Comparison of ENCODE assay signal across 1 cellular context in genomic region chr9:136616948-136617695, GRCh38.
TF ChIP-seq lines count a peak whose summit lies in the region.

No MANE protein-coding gene starts in this region.

TF ChIP-seq in IMR-90, 13 proteins besides CTCF, POLR2A, EP300 and RAD21:
- no peak for TF ChIP-seq USF2 (IDR thresholded peaks at IDR 0.05; ENCODE audit: low read depth, low read length)
- TF ChIP-seq SMC3 (IDR thresholded peaks at IDR 0.05; ENCODE audit: low read depth, low read length): no peak
- TF ChIP-seq NFE2L2 (IDR thresholded peaks at IDR 0.05; ENCODE audit: low read depth, low read length): no peak
- TF ChIP-seq, protein P1, sequence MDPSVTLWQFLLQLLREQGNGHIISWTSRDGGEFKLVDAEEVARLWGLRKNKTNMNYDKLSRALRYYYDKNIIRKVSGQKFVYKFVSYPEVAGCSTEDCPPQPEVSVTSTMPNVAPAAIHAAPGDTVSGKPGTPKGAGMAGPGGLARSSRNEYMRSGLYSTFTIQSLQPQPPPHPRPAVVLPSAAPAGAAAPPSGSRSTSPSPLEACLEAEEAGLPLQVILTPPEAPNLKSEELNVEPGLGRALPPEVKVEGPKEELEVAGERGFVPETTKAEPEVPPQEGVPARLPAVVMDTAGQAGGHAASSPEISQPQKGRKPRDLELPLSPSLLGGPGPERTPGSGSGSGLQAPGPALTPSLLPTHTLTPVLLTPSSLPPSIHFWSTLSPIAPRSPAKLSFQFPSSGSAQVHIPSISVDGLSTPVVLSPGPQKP (IDR thresholded peaks at IDR 0.05; ENCODE audit: borderline replicate concordance, low read depth, low read length): no peak
- no peak for TF ChIP-seq FOS (IDR thresholded peaks at IDR 0.05; ENCODE audit: low read depth, low read length)
- no peak for TF ChIP-seq MAZ (IDR thresholded peaks at IDR 0.05; ENCODE audit: borderline replicate concordance, low read depth, low read length)
- no peak for TF ChIP-seq CEBPB (IDR thresholded peaks at IDR 0.05; ENCODE audit: low read depth, low read length)
- TF ChIP-seq RFX5 (IDR thresholded peaks at IDR 0.05; ENCODE audit: low read depth, low read length): no peak
- TF ChIP-seq CHD1 (IDR thresholded peaks at IDR 0.05; ENCODE audit: low read depth, low read length): no peak
- TF ChIP-seq RCOR1 (IDR thresholded peaks at IDR 0.05; ENCODE audit: insufficient replicate concordance, low read length): no peak
- TF ChIP-seq MXI1 (IDR thresholded peaks at IDR 0.05; ENCODE audit: borderline replicate concordance, low read depth, low read length): no peak
- no peak for TF ChIP-seq MAFK (IDR thresholded peaks at IDR 0.05; ENCODE audit: low read depth, low read length)
- TF ChIP-seq BHLHE40 (IDR thresholded peaks at IDR 0.05; ENCODE audit: low read depth, low read length): no peak
TF ChIP-seq in IMR-90: peak in this region for 0.
